13 cellular contexts compared by ENCODE assay signal in genomic region chr3:10198226-10198625, GRCh38. TPM values are rescaled to one million over a fixed set of nuclear protein-coding genes. Genes with fewer than 3 reads are reported as not detected.
DNase-seq lines count a peak whose midpoint lies in the region; ATAC-seq, FAIRE-seq and TF ChIP-seq lines count a peak whose summit lies in the region.
"Had no signal": no experiment of that assay in that cellular context is flagged by ENCODE, and none has a peak within 500 bp of the region (broad histone marks: within the 10 kb centered on the region; RNA-seq: fewer than 3 reads in every experiment).

No MANE protein-coding gene starts in this region.

- no peak overlapping the region for H3K9ac ChIP-seq in liver (ENCODE audit: low read depth in 1 of 2, low read length in 2 of 2)
- H3K9ac ChIP-seq in HepG2 (ENCODE audit: insufficient read depth, low read depth, low read length) = no peak overlapping the region

- no peak for ATAC-seq in HepG2
- no peak for ATAC-seq in memory B cell (ENCODE audit: low read depth)
- no peak for ATAC-seq in GM19452 (IDR thresholded peaks at IDR 0.05; ENCODE audit: unreplicated experiment)
- no peak for ATAC-seq in HG03520 (IDR thresholded peaks at IDR 0.05; ENCODE audit: unreplicated experiment)

- no peaks in the 10 kb centered on the region for H3K9me3 Mint-ChIP-seq in activated T-helper 2 cell treated with anti-CD3 and anti-CD28 coated beads, Interferon-gamma antibody, Interleukin-2, Interleukin-4, amounts not matched to agents 10 μg/mL and 5 μg/mL and 100 μg/mL, durations not matched to agents 14 hours and 24 hours and 36 hours
- no peaks in the 10 kb centered on the region for H3K9me3 Mint-ChIP-seq in memory B cell

- intact Hi-C loops in HepG2 (cut with micrococcal nuclease; ENCODE audit: unreplicated experiment) = no loop called here
- intact Hi-C loops in activated T-helper 2 cell treated with anti-CD3 and anti-CD28 coated beads, Interferon-gamma antibody, Interleukin-2, Interleukin-4, amounts not matched to agents 10 μg/mL and 5 μg/mL and 100 μg/mL, durations not matched to agents 14 hours and 24 hours and 36 hours (cut with micrococcal nuclease) = loop anchor here (2.0 kb wide), 2 partner anchors 31 to 33 kb away; partner anchors contain the start of gene IRAK2

- no peak for FAIRE-seq in HepG2 (lab: Jason Lieb, UNC)
- FAIRE-seq: colon had no signal

- TF ChIP-seq RAD21 in liver (IDR thresholded peaks at IDR 0.05) = no peak
- no peak for TF ChIP-seq RAD21 in HepG2 (CRISPR knock-in tag; IDR thresholded peaks at IDR 0.05)

- in situ Hi-C loops in HepG2 (cut with HindIII; ENCODE audit: extremely low pct_ligation_motif_present, low pct_unique_long_range_greater_than_20kb) = no loop called here

- H3K9me3 ChIP-seq in liver (ENCODE audit: control insufficient read depth in 4 of 4, low read length in 3 of 4) (no peaks in the 10 kb centered on the region), HepG2 (ENCODE audit: low read length) (no peaks in the 10 kb centered on the region)
- H3K9me3 ChIP-seq: ovary had no signal

- no peak for TF ChIP-seq POLR2A in HepG2 (IDR thresholded peaks at IDR 0.05; ENCODE audit: insufficient read depth in 1 of 2, low read depth in 2 of 2, low read length in 2 of 2)

- H3K4me1 ChIP-seq in liver (ENCODE audit: control insufficient read depth in 4 of 4, insufficient read depth in 4 of 4, low read length in 3 of 4) = peaks cover 6 to 32% (median 22%) of the 10 kb centered on the region in 4 donors
- H3K4me1 ChIP-seq in HepG2 (ENCODE audit: insufficient read depth, low read length) = peaks cover 64% of the 10 kb centered on the region

- H3K36me3 Mint-ChIP-seq in activated T-helper 2 cell treated with anti-CD3 and anti-CD28 coated beads, Interferon-gamma antibody, Interleukin-2, Interleukin-4, amounts not matched to agents 10 μg/mL and 5 μg/mL and 100 μg/mL, durations not matched to agents 14 hours and 24 hours and 36 hours (ENCODE audit: low read depth) = peaks cover 8% of the 10 kb centered on the region
- H3K36me3 Mint-ChIP-seq in memory B cell = peaks cover 12% of the 10 kb centered on the region

- DNase-seq in HepG2 (ENCODE audit: low spot score) (no peak), memory B cell (ENCODE audit: low spot score in 2 of 2) (no peak), RKO (ENCODE audit: low spot score) (no peak), SW480 (ENCODE audit: low spot score) (no peak)
- no peak for DNase-seq in activated T-helper 2 cell treated with anti-CD3 and anti-CD28 coated beads, Interferon-gamma antibody, Interleukin-2, Interleukin-4, amounts not matched to agents 10 μg/mL and 5 μg/mL and 100 μg/mL, durations not matched to agents 14 hours and 24 hours and 36 hours (ENCODE audit: low spot score)
- DNase-seq: foreskin melanocyte, NCI-H2029, ovary had no signal

- H3K27ac ChIP-seq in liver (ENCODE audit: low read depth in 1 of 2, low read length in 2 of 2) = peak overlapping the region; percentile 14 to 48
- H3K27ac ChIP-seq in HepG2 (ENCODE audit: extremely low read length, insufficient read depth, low read length) = no peak overlapping the region
- H3K27ac ChIP-seq: ovary had no signal

- H3K4me1 Mint-ChIP-seq in activated T-helper 2 cell treated with anti-CD3 and anti-CD28 coated beads, Interferon-gamma antibody, Interleukin-2, Interleukin-4, amounts not matched to agents 10 μg/mL and 5 μg/mL and 100 μg/mL, durations not matched to agents 14 hours and 24 hours and 36 hours (ENCODE audit: low read depth) = peaks cover 66% of the 10 kb centered on the region
- H3K4me1 Mint-ChIP-seq in memory B cell = peaks cover 53% of the 10 kb centered on the region

- CTCF ChIA-PET in HepG2 (lab: Yijun Ruan, JAX; ENCODE audit: low intra/inter-chr PET ratio, low total read pairs) = no interaction called here

- TF ChIP-seq CTCF in liver (IDR thresholded peaks at IDR 0.05; ENCODE audit: low read depth, low read length, missing input control) = no peak
- no peak for TF ChIP-seq CTCF in HepG2 (CRISPR knock-in tag; IDR thresholded peaks at IDR 0.05)

- H3K4me3 ChIP-seq in liver (ENCODE audit: low read depth in 1 of 3, low read length in 3 of 3) (no peak overlapping the region), HepG2 (replicated peaks in 1 of 3; ENCODE audit: insufficient read depth in 1 of 3, low read depth in 2 of 3, low read length in 3 of 3) (no peak overlapping the region)
- H3K4me3 ChIP-seq: GM23248, ovary had no signal

- WGBS in liver = 90% methylated on average over 4 of the region's 4 CpGs
- 89% methylated on average over 4 of the region's 4 CpGs for WGBS in HepG2 (ENCODE audit: low lambda C conversion rate)

- POLR2A ChIA-PET in HepG2 (lab: Yijun Ruan, JAX) = no interaction called here

- no peak overlapping the region for H2AFZ ChIP-seq in HepG2 (ENCODE audit: low read length)

- peak overlapping the region; percentile 91 for H3K27ac Mint-ChIP-seq in activated T-helper 2 cell treated with anti-CD3 and anti-CD28 coated beads, Interferon-gamma antibody, Interleukin-2, Interleukin-4, amounts not matched to agents 10 μg/mL and 5 μg/mL and 100 μg/mL, durations not matched to agents 14 hours and 24 hours and 36 hours
- H3K27ac Mint-ChIP-seq in memory B cell = peak overlapping the region; percentile 99

- BruUV-seq in HepG2 (replicated peaks; lab: Mats Ljungman, UMichigan) = no TSS peak

- no peak overlapping the region for H3K4me2 ChIP-seq in HepG2 (ENCODE audit: low read depth, low read length)

- H3K79me2 ChIP-seq in HepG2 (ENCODE audit: insufficient read depth, low read length) = peaks cover 11% of the 10 kb centered on the region

- H3K36me3 ChIP-seq in liver (ENCODE audit: control insufficient read depth in 4 of 4, insufficient read depth in 3 of 4, low read depth in 1 of 4, low read length in 3 of 4) (peaks cover 0 to 7% (median 3%) of the 10 kb centered on the region in 4 donors), HepG2 (replicated peaks in 1 of 2; ENCODE audit: control insufficient read depth in 1 of 2, insufficient read depth in 2 of 2, low read length in 2 of 2) (peaks cover 7 to 32% of the 10 kb centered on the region in 2 experiments; a peak in 4 of 5 replicates)
- H3K36me3 ChIP-seq: ovary had no signal

- H3K27me3 ChIP-seq in liver (ENCODE audit: control insufficient read depth in 4 of 4, insufficient read depth in 4 of 4, low read length in 3 of 4) (no peaks in the 10 kb centered on the region), HepG2 (ENCODE audit: control insufficient read depth in 1 of 2, insufficient read depth in 2 of 2, low read length in 2 of 2) (no peaks in the 10 kb centered on the region)
- H3K27me3 ChIP-seq: ovary had no signal

- no peaks in the 10 kb centered on the region for H4K20me1 ChIP-seq in HepG2 (ENCODE audit: insufficient read depth, low read length)

- H3K27me3 Mint-ChIP-seq in activated T-helper 2 cell treated with anti-CD3 and anti-CD28 coated beads, Interferon-gamma antibody, Interleukin-2, Interleukin-4, amounts not matched to agents 10 μg/mL and 5 μg/mL and 100 μg/mL, durations not matched to agents 14 hours and 24 hours and 36 hours (ENCODE audit: low read depth) = no peaks in the 10 kb centered on the region
- no peaks in the 10 kb centered on the region for H3K27me3 Mint-ChIP-seq in memory B cell

- no peak for TF ChIP-seq EP300 in HepG2 (IDR thresholded peaks at IDR 0.05; ENCODE audit: low read depth in 2 of 2, low read length in 2 of 2)
- TF ChIP-seq EP300 in HepG2 (CRISPR knock-in tag; IDR thresholded peaks at IDR 0.05; ENCODE audit: borderline replicate concordance) = no peak

- H3K4me3 Mint-ChIP-seq in activated T-helper 2 cell treated with anti-CD3 and anti-CD28 coated beads, Interferon-gamma antibody, Interleukin-2, Interleukin-4, amounts not matched to agents 10 μg/mL and 5 μg/mL and 100 μg/mL, durations not matched to agents 14 hours and 24 hours and 36 hours (ENCODE audit: low read depth) = no peak overlapping the region
- peak overlapping the region; percentile 64 for H3K4me3 Mint-ChIP-seq in memory B cell

RNA-seq across cellular contexts. Expression of gene IRAK2, which starts 33.5 kb away (rescaled TPM):
- total RNA-seq in liver (1 to 10 TPM; 7.1 to 9.3 TPM), HepG2 (2016; rRNA removed; fragmentation: Illumina TruSeq; extraction: Trizol) (13.1 and 15.3 TPM in 2 replicates)
- polyA plus RNA-seq in liver (1 to 10 TPM; 2.7 to 4.6 TPM), HepG2 (2011; rRNA removed) (23.3 and 27.9 TPM in 2 replicates)
- total RNA-seq in HepG2 (2016; cell fraction: cytosol; rRNA removed; fragmentation: Illumina TruSeq; extraction: Trizol; ENCODE audit: low read depth) = 1.5 and 1.7 TPM in 2 replicates
- 12.7 and 14.4 TPM in 2 replicates for total RNA-seq in HepG2 (2016; cell fraction: insoluble cytoplasmic fraction; rRNA removed; fragmentation: Illumina TruSeq; extraction: Trizol)
- total RNA-seq in HepG2 (2016; cell fraction: membrane; rRNA removed; fragmentation: Illumina TruSeq; extraction: Trizol) = 5.2 TPM in 2 replicates
- 8.0 and 8.2 TPM in 2 replicates for total RNA-seq in HepG2 (2016; cell fraction: nucleus; rRNA removed; fragmentation: Illumina TruSeq; extraction: Trizol)
- 20.5 and 24.9 TPM in 2 replicates for polyA plus RNA-seq in HepG2 (2011; cell fraction: cytosol; rRNA removed)
- polyA plus RNA-seq in HepG2 (2011; cell fraction: nucleus; rRNA removed) = 10.1 and 12.7 TPM in 2 replicates
- polyA plus RNA-seq in HepG2 (2012) = 12.4 and 13.3 TPM in 2 replicates
- 0.59 and 0.79 TPM in 2 replicates for polyA plus RNA-seq in HepG2 (2016; cell fraction: cytosol; fragmentation: Illumina TruSeq; extraction: Trizol; ENCODE audit: low read depth)
- 11.6 and 13.6 TPM in 2 replicates for polyA plus RNA-seq in HepG2 (2016; cell fraction: insoluble cytoplasmic fraction; fragmentation: Illumina TruSeq; extraction: Trizol; ENCODE audit: low read depth)
- 1.8 and 2.2 TPM in 2 replicates for polyA plus RNA-seq in HepG2 (2016; cell fraction: membrane; fragmentation: Illumina TruSeq; extraction: Trizol; ENCODE audit: low read depth)
- 9.0 and 10.2 TPM in 2 replicates for polyA plus RNA-seq in HepG2 (2016; cell fraction: nucleus; fragmentation: Illumina TruSeq; extraction: Trizol; ENCODE audit: insufficient read depth, low read depth)
- 11.7 and 37.7 TPM in 2 replicates for polyA minus RNA-seq in HepG2 (2011; rRNA and poly(A)+ RNA removed; ENCODE audit: low replicate concordance)
- polyA minus RNA-seq in HepG2 (2011; cell fraction: cytosol; rRNA and poly(A)+ RNA removed) = 15.0 and 20.4 TPM in 2 replicates
- 9.5 and 12.4 TPM in 2 replicates for polyA minus RNA-seq in HepG2 (2011; cell fraction: nucleus; rRNA and poly(A)+ RNA removed)
- total RNA-seq in activated T-helper 2 cell treated with anti-CD3 and anti-CD28 coated beads, Interferon-gamma antibody, Interleukin-2, Interleukin-4, amounts not matched to agents 10 μg/mL and 5 μg/mL and 100 μg/mL, durations not matched to agents 14 hours and 24 hours and 36 hours = 2.4 and 2.6 TPM in 2 replicates

RNA-seq across cellular contexts. Expression of gene TATDN2, which starts 50.0 kb away (rescaled TPM):
- 10 to 100 TPM in 1 of 2 donors, 1 to 10 TPM in 1; 9.8 to 14.2 TPM for total RNA-seq in liver
- polyA plus RNA-seq in liver = 1 to 10 TPM; 3.7 to 8.3 TPM
- total RNA-seq in HepG2 (2016; rRNA removed; fragmentation: Illumina TruSeq; extraction: Trizol) = 21.9 and 23.9 TPM in 2 replicates
- 6.6 and 7.4 TPM in 2 replicates for total RNA-seq in HepG2 (2016; cell fraction: cytosol; rRNA removed; fragmentation: Illumina TruSeq; extraction: Trizol; ENCODE audit: low read depth)
- total RNA-seq in HepG2 (2016; cell fraction: insoluble cytoplasmic fraction; rRNA removed; fragmentation: Illumina TruSeq; extraction: Trizol) = 20.1 and 20.5 TPM in 2 replicates
- total RNA-seq in HepG2 (2016; cell fraction: membrane; rRNA removed; fragmentation: Illumina TruSeq; extraction: Trizol) = 26.1 and 26.9 TPM in 2 replicates
- total RNA-seq in HepG2 (2016; cell fraction: nucleus; rRNA removed; fragmentation: Illumina TruSeq; extraction: Trizol) = 23.9 and 28.8 TPM in 2 replicates
- polyA plus RNA-seq in HepG2 (2011; rRNA removed) = 12.1 and 17.1 TPM in 2 replicates
- 12.0 and 14.6 TPM in 2 replicates for polyA plus RNA-seq in HepG2 (2011; cell fraction: cytosol; rRNA removed)
- 28.5 and 29.0 TPM in 2 replicates for polyA plus RNA-seq in HepG2 (2011; cell fraction: nucleus; rRNA removed)
- polyA plus RNA-seq in HepG2 (2012) = 21.4 and 21.6 TPM in 2 replicates
- polyA plus RNA-seq in HepG2 (2016; cell fraction: cytosol; fragmentation: Illumina TruSeq; extraction: Trizol; ENCODE audit: low read depth) = 7.7 and 8.7 TPM in 2 replicates
- 25.2 and 26.4 TPM in 2 replicates for polyA plus RNA-seq in HepG2 (2016; cell fraction: insoluble cytoplasmic fraction; fragmentation: Illumina TruSeq; extraction: Trizol; ENCODE audit: low read depth)
- 25.5 and 26.0 TPM in 2 replicates for polyA plus RNA-seq in HepG2 (2016; cell fraction: membrane; fragmentation: Illumina TruSeq; extraction: Trizol; ENCODE audit: low read depth)
- polyA plus RNA-seq in HepG2 (2016; cell fraction: nucleus; fragmentation: Illumina TruSeq; extraction: Trizol; ENCODE audit: insufficient read depth, low read depth) = 29.9 and 30.2 TPM in 2 replicates
- polyA minus RNA-seq in HepG2 (2011; rRNA and poly(A)+ RNA removed; ENCODE audit: low replicate concordance) = 33.5 and 56.4 TPM in 2 replicates
- 8.4 and 9.5 TPM in 2 replicates for polyA minus RNA-seq in HepG2 (2011; cell fraction: cytosol; rRNA and poly(A)+ RNA removed)
- polyA minus RNA-seq in HepG2 (2011; cell fraction: nucleus; rRNA and poly(A)+ RNA removed) = 60.3 and 66.9 TPM in 2 replicates
- total RNA-seq in activated T-helper 2 cell treated with anti-CD3 and anti-CD28 coated beads, Interferon-gamma antibody, Interleukin-2, Interleukin-4, amounts not matched to agents 10 μg/mL and 5 μg/mL and 100 μg/mL, durations not matched to agents 14 hours and 24 hours and 36 hours = 64.9 and 65.6 TPM in 2 replicates

RNA-seq across cellular contexts. Expression of gene VHL, which starts 56.6 kb away (rescaled TPM):
- total RNA-seq in liver (10 to 100 TPM; 28.3 to 33.6 TPM), HepG2 (2016; rRNA removed; fragmentation: Illumina TruSeq; extraction: Trizol) (51.7 and 64.4 TPM in 2 replicates)
- polyA plus RNA-seq in liver (1 to 10 TPM; 5.6 to 8.3 TPM), HepG2 (2011; rRNA removed) (23.5 and 24.2 TPM in 2 replicates)
- 9.3 and 10.4 TPM in 2 replicates for total RNA-seq in HepG2 (2016; cell fraction: cytosol; rRNA removed; fragmentation: Illumina TruSeq; extraction: Trizol; ENCODE audit: low read depth)
- total RNA-seq in HepG2 (2016; cell fraction: insoluble cytoplasmic fraction; rRNA removed; fragmentation: Illumina TruSeq; extraction: Trizol) = 51.6 and 58.3 TPM in 2 replicates
- total RNA-seq in HepG2 (2016; cell fraction: membrane; rRNA removed; fragmentation: Illumina TruSeq; extraction: Trizol) = 50.5 and 52.2 TPM in 2 replicates
- total RNA-seq in HepG2 (2016; cell fraction: nucleus; rRNA removed; fragmentation: Illumina TruSeq; extraction: Trizol) = 34.3 and 34.9 TPM in 2 replicates
- 11.8 and 18.6 TPM in 2 replicates for polyA plus RNA-seq in HepG2 (2011; cell fraction: cytosol; rRNA removed)
- polyA plus RNA-seq in HepG2 (2011; cell fraction: nucleus; rRNA removed) = 10.9 and 13.2 TPM in 2 replicates
- polyA plus RNA-seq in HepG2 (2012) = 40.2 and 41.2 TPM in 2 replicates
- polyA plus RNA-seq in HepG2 (2016; cell fraction: cytosol; fragmentation: Illumina TruSeq; extraction: Trizol; ENCODE audit: low read depth) = 6.7 and 9.7 TPM in 2 replicates
- 60.6 and 64.6 TPM in 2 replicates for polyA plus RNA-seq in HepG2 (2016; cell fraction: insoluble cytoplasmic fraction; fragmentation: Illumina TruSeq; extraction: Trizol; ENCODE audit: low read depth)
- polyA plus RNA-seq in HepG2 (2016; cell fraction: membrane; fragmentation: Illumina TruSeq; extraction: Trizol; ENCODE audit: low read depth) = 33.5 and 35.8 TPM in 2 replicates
- 53.4 and 54.4 TPM in 2 replicates for polyA plus RNA-seq in HepG2 (2016; cell fraction: nucleus; fragmentation: Illumina TruSeq; extraction: Trizol; ENCODE audit: insufficient read depth, low read depth)
- polyA minus RNA-seq in HepG2 (2011; rRNA and poly(A)+ RNA removed; ENCODE audit: low replicate concordance) = 22.0 and 26.6 TPM in 2 replicates
- 15.5 and 17.2 TPM in 2 replicates for polyA minus RNA-seq in HepG2 (2011; cell fraction: cytosol; rRNA and poly(A)+ RNA removed)
- 13.1 and 13.4 TPM in 2 replicates for polyA minus RNA-seq in HepG2 (2011; cell fraction: nucleus; rRNA and poly(A)+ RNA removed)
- 54.0 and 54.9 TPM in 2 replicates for total RNA-seq in activated T-helper 2 cell treated with anti-CD3 and anti-CD28 coated beads, Interferon-gamma antibody, Interleukin-2, Interleukin-4, amounts not matched to agents 10 μg/mL and 5 μg/mL and 100 μg/mL, durations not matched to agents 14 hours and 24 hours and 36 hours
